Comparison of ENCODE assay signal across 1 cellular context in the genomic region with DNA sequence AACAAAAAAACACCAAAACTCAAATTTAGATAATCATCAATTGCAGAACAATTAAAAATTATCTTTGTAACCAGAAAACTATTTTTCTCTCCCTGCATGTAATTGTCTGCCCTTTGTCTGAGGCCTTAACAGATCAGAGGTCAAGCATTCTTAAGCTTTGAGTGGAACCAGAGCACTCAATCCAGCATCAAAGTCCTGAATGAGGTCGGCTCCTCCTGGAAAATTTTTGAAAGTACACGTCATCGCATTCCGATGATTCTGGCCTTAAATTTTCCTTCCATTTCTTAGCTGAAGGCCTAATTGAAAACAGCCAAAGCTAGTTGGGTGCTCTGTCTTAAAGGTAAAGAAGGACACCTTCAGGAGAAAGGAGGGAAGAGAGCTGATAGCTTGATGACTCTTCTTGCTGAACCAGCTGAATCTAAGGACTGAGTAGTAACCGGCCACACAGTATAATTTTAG.
A peak's percentile ranks its signal among the peaks of the same experiment; 100 is the strongest.
TF ChIP-seq lines count a peak whose summit lies in the region.

No MANE protein-coding gene starts in this region.

TF ChIP-seq in HepG2, 621 proteins besides CTCF, POLR2A, EP300 and RAD21 (continued from another document and continues in another):
- TF ChIP-seq, protein P1, sequence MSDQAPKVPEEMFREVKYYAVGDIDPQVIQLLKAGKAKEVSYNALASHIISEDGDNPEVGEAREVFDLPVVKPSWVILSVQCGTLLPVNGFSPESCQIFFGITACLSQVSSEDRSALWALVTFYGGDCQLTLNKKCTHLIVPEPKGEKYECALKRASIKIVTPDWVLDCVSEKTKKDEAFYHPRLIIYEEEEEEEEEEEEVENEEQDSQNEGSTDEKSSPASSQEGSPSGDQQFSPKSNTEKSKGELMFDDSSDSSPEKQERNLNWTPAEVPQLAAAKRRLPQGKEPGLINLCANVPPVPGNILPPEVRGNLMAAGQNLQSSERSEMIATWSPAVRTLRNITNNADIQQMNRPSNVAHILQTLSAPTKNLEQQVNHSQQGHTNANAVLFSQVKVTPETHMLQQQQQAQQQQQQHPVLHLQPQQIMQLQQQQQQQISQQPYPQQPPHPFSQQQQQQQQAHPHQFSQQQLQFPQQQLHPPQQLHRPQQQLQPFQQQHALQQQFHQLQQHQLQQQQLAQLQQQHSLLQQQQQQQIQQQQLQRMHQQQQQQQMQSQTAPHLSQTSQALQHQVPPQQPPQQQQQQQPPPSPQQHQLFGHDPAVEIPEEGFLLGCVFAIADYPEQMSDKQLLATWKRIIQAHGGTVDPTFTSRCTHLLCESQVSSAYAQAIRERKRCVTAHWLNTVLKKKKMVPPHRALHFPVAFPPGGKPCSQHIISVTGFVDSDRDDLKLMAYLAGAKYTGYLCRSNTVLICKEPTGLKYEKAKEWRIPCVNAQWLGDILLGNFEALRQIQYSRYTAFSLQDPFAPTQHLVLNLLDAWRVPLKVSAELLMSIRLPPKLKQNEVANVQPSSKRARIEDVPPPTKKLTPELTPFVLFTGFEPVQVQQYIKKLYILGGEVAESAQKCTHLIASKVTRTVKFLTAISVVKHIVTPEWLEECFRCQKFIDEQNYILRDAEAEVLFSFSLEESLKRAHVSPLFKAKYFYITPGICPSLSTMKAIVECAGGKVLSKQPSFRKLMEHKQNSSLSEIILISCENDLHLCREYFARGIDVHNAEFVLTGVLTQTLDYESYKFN (CRISPR knock-in tag; conservative IDR thresholded peaks at IDR 0.05), result peak; percentile 48; the same call in 1 of the 2 replicates
- TF ChIP-seq SOX5 (CRISPR knock-in tag; IDR thresholded peaks at IDR 0.05; ENCODE audit: borderline replicate concordance) (peak; percentile 87; the same call in 1 of the 2 replicates), SOX6 (IDR thresholded peaks at IDR 0.05) (no peak), SOX6 (CRISPR knock-in tag; IDR thresholded peaks at IDR 0.05) (peak; percentile 71; the same call in 1 of the 2 replicates), PLRG1 (conservative IDR thresholded peaks at IDR 0.05) (no peak), FOSL2 (CRISPR knock-in tag; IDR thresholded peaks at IDR 0.05) (peak; percentile 82), STAG1 (CRISPR knock-in tag; IDR thresholded peaks at IDR 0.05) (peak; percentile 62), NFIC (IDR thresholded peaks at IDR 0.05; ENCODE audit: low read length) (0 out of 2 replicates have a peak, but pooled peaks have one; percentile 38), SMARCE1 (IDR thresholded peaks at IDR 0.05; ENCODE audit: borderline replicate concordance) (no peak), NCOA2 (CRISPR knock-in tag; IDR thresholded peaks at IDR 0.05) (peak; percentile 20; the same call in 1 of the 2 replicates), WIZ (CRISPR knock-in tag; IDR thresholded peaks at IDR 0.05) (no peak), RAD51 (IDR thresholded peaks at IDR 0.05; ENCODE audit: borderline replicate concordance) (no peak), KDM6A (CRISPR knock-in tag; IDR thresholded peaks at IDR 0.05; ENCODE audit: low read depth) (0 out of 2 replicates have a peak, but pooled peaks have one; percentile 17), ZNF550 (CRISPR knock-in tag; IDR thresholded peaks at IDR 0.05; ENCODE audit: borderline replicate concordance) (no peak), MBNL3 (CRISPR knock-in tag; conservative IDR thresholded peaks at IDR 0.05) (no peak), ZKSCAN8 (CRISPR knock-in tag; IDR thresholded peaks at IDR 0.05; ENCODE audit: borderline replicate concordance) (no peak), ZZZ3 (CRISPR knock-in tag; IDR thresholded peaks at IDR 0.05; ENCODE audit: borderline replicate concordance) (no peak), SAP130 (CRISPR knock-in tag; IDR thresholded peaks at IDR 0.05; ENCODE audit: low read depth) (0 out of 2 replicates have a peak, but pooled peaks have one; percentile 9), DNMT3B (CRISPR knock-in tag; conservative IDR thresholded peaks at IDR 0.05) (0 out of 2 replicates have a peak, but pooled peaks have one; percentile 76), PCBP1 (IDR thresholded peaks at IDR 0.05; ENCODE audit: borderline replicate concordance, low read depth, low read length) (no peak), JUN (CRISPR knock-in tag; IDR thresholded peaks at IDR 0.05) (peak; percentile 94), PPARG (CRISPR knock-in tag; conservative IDR thresholded peaks at IDR 0.05) (peak; percentile 65), ASH2L (IDR thresholded peaks at IDR 0.05; ENCODE audit: insufficient read length, low read depth, low read length) (peak; percentile 48), HDAC2 (CRISPR knock-in tag; IDR thresholded peaks at IDR 0.05) (peak; percentile 55; the same call in 1 of the 2 replicates), RARA (CRISPR knock-in tag; IDR thresholded peaks at IDR 0.05) (peak; percentile 59), LCORL (IDR thresholded peaks at IDR 0.05) (no peak), LCORL (CRISPR knock-in tag; IDR thresholded peaks at IDR 0.05) (peak; percentile 57; the same call in 1 of the 2 replicates), ZNF333 (CRISPR knock-in tag; IDR thresholded peaks at IDR 0.05; ENCODE audit: borderline replicate concordance) (no peak)
- TF ChIP-seq, protein P2, sequence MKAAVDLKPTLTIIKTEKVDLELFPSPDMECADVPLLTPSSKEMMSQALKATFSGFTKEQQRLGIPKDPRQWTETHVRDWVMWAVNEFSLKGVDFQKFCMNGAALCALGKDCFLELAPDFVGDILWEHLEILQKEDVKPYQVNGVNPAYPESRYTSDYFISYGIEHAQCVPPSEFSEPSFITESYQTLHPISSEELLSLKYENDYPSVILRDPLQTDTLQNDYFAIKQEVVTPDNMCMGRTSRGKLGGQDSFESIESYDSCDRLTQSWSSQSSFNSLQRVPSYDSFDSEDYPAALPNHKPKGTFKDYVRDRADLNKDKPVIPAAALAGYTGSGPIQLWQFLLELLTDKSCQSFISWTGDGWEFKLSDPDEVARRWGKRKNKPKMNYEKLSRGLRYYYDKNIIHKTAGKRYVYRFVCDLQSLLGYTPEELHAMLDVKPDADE (CRISPR knock-in tag; IDR thresholded peaks at IDR 0.05), result no peak
- TF ChIP-seq, protein P3, sequence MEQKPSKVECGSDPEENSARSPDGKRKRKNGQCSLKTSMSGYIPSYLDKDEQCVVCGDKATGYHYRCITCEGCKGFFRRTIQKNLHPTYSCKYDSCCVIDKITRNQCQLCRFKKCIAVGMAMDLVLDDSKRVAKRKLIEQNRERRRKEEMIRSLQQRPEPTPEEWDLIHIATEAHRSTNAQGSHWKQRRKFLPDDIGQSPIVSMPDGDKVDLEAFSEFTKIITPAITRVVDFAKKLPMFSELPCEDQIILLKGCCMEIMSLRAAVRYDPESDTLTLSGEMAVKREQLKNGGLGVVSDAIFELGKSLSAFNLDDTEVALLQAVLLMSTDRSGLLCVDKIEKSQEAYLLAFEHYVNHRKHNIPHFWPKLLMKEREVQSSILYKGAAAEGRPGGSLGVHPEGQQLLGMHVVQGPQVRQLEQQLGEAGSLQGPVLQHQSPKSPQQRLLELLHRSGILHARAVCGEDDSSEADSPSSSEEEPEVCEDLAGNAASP (CRISPR knock-in tag; IDR thresholded peaks at IDR 0.05; ENCODE audit: borderline replicate concordance), result peak; percentile 50; the same call in 1 of the 2 replicates
- TF ChIP-seq, protein P4, sequence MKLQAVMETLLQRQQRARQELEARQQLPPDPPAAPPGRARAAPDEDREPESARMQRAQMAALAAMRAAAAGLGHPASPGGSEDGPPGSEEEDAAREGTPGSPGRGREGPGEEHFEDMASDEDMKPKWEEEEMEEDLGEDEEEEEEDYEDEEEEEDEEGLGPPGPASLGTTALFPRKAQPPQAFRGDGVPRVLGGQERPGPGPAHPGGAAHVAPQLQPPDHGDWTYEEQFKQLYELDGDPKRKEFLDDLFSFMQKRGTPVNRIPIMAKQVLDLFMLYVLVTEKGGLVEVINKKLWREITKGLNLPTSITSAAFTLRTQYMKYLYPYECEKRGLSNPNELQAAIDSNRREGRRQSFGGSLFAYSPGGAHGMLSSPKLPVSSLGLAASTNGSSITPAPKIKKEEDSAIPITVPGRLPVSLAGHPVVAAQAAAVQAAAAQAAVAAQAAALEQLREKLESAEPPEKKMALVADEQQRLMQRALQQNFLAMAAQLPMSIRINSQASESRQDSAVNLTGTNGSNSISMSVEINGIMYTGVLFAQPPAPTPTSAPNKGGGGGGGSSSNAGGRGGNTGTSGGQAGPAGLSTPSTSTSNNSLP (IDR thresholded peaks at IDR 0.05; ENCODE audit: low read depth, low read length), result peak; percentile 6; the same call in 1 of the 2 replicates
- TF ChIP-seq, protein P5, sequence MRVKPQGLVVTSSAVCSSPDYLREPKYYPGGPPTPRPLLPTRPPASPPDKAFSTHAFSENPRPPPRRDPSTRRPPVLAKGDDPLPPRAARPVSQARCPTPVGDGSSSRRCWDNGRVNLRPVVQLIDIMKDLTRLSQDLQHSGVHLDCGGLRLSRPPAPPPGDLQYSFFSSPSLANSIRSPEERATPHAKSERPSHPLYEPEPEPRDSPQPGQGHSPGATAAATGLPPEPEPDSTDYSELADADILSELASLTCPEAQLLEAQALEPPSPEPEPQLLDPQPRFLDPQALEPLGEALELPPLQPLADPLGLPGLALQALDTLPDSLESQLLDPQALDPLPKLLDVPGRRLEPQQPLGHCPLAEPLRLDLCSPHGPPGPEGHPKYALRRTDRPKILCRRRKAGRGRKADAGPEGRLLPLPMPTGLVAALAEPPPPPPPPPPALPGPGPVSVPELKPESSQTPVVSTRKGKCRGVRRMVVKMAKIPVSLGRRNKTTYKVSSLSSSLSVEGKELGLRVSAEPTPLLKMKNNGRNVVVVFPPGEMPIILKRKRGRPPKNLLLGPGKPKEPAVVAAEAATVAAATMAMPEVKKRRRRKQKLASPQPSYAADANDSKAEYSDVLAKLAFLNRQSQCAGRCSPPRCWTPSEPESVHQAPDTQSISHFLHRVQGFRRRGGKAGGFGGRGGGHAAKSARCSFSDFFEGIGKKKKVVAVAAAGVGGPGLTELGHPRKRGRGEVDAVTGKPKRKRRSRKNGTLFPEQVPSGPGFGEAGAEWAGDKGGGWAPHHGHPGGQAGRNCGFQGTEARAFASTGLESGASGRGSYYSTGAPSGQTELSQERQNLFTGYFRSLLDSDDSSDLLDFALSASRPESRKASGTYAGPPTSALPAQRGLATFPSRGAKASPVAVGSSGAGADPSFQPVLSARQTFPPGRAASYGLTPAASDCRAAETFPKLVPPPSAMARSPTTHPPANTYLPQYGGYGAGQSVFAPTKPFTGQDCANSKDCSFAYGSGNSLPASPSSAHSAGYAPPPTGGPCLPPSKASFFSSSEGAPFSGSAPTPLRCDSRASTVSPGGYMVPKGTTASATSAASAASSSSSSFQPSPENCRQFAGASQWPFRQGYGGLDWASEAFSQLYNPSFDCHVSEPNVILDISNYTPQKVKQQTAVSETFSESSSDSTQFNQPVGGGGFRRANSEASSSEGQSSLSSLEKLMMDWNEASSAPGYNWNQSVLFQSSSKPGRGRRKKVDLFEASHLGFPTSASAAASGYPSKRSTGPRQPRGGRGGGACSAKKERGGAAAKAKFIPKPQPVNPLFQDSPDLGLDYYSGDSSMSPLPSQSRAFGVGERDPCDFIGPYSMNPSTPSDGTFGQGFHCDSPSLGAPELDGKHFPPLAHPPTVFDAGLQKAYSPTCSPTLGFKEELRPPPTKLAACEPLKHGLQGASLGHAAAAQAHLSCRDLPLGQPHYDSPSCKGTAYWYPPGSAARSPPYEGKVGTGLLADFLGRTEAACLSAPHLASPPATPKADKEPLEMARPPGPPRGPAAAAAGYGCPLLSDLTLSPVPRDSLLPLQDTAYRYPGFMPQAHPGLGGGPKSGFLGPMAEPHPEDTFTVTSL (CRISPR knock-in tag; IDR thresholded peaks at IDR 0.05; ENCODE audit: borderline replicate concordance), result peak; percentile 29; the same call in 1 of the 2 replicates
- TF ChIP-seq, protein P6, sequence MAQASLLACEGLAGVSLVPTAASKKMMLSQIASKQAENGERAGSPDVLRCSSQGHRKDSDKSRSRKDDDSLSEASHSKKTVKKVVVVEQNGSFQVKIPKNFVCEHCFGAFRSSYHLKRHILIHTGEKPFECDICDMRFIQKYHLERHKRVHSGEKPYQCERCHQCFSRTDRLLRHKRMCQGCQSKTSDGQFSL (CRISPR knock-in tag; IDR thresholded peaks at IDR 0.05), result no peak
- TF ChIP-seq, protein P7, sequence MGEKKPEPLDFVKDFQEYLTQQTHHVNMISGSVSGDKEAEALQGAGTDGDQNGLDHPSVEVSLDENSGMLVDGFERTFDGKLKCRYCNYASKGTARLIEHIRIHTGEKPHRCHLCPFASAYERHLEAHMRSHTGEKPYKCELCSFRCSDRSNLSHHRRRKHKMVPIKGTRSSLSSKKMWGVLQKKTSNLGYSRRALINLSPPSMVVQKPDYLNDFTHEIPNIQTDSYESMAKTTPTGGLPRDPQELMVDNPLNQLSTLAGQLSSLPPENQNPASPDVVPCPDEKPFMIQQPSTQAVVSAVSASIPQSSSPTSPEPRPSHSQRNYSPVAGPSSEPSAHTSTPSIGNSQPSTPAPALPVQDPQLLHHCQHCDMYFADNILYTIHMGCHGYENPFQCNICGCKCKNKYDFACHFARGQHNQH (CRISPR knock-in tag; IDR thresholded peaks at IDR 0.05), result no peak
- TF ChIP-seq, protein P8, sequence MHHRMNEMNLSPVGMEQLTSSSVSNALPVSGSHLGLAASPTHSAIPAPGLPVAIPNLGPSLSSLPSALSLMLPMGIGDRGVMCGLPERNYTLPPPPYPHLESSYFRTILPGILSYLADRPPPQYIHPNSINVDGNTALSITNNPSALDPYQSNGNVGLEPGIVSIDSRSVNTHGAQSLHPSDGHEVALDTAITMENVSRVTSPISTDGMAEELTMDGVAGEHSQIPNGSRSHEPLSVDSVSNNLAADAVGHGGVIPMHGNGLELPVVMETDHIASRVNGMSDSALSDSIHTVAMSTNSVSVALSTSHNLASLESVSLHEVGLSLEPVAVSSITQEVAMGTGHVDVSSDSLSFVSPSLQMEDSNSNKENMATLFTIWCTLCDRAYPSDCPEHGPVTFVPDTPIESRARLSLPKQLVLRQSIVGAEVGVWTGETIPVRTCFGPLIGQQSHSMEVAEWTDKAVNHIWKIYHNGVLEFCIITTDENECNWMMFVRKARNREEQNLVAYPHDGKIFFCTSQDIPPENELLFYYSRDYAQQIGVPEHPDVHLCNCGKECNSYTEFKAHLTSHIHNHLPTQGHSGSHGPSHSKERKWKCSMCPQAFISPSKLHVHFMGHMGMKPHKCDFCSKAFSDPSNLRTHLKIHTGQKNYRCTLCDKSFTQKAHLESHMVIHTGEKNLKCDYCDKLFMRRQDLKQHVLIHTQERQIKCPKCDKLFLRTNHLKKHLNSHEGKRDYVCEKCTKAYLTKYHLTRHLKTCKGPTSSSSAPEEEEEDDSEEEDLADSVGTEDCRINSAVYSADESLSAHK (CRISPR knock-in tag; IDR thresholded peaks at IDR 0.05; ENCODE audit: borderline replicate concordance), result no peak
- TF ChIP-seq, protein P9, sequence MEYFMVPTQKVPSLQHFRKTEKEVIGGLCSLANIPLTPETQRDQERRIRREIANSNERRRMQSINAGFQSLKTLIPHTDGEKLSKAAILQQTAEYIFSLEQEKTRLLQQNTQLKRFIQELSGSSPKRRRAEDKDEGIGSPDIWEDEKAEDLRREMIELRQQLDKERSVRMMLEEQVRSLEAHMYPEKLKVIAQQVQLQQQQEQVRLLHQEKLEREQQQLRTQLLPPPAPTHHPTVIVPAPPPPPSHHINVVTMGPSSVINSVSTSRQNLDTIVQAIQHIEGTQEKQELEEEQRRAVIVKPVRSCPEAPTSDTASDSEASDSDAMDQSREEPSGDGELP (IDR thresholded peaks at IDR 0.05; ENCODE audit: borderline replicate concordance, low read depth), result no peak
- TF ChIP-seq, protein P10, sequence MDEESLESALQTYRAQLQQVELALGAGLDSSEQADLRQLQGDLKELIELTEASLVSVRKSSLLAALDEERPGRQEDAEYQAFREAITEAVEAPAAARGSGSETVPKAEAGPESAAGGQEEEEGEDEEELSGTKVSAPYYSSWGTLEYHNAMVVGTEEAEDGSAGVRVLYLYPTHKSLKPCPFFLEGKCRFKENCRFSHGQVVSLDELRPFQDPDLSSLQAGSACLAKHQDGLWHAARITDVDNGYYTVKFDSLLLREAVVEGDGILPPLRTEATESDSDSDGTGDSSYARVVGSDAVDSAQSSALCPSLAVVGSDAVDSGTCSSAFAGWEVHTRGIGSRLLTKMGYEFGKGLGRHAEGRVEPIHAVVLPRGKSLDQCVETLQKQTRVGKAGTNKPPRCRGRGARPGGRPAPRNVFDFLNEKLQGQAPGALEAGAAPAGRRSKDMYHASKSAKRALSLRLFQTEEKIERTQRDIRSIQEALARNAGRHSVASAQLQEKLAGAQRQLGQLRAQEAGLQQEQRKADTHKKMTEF (CRISPR knock-in tag; IDR thresholded peaks at IDR 0.05), result 0 out of 2 replicates have a peak, but pooled peaks have one; percentile 18
